In the genomic region with DNA sequence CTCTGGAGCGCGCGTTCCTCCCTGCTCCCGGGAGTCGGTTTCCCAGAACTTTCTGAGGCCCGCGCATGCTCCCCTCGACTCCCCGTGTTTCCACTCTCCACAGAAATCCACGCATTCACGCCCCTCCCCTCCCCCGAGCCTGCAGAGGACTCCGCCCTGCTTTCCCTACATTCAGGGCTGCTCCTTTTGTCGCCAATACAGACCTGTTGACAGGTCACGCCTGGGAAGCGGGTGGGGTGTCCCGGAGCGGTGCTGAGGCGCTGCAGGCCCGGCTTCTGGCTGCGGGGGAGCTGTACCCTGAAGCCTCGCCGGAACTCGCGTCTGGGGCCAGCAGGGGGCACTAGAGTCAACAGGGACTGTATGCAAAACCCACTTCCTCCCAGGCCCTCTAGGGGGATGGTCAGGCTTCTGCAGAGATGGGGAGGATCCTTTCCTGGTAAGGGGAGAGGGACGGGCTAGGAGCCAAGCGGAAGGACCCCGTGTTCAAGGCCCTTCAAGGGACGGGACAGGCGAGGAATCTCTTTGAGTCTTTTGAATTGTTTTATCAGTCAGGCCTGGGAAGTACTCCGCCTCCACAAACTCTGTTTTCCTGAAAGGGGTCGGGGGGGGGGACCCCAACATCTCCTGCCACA, we compare ENCODE assay signal across 8 cellular contexts. TPM values are rescaled to one million over a fixed set of nuclear protein-coding genes. Genes with fewer than 3 reads are reported as not detected.
DNase-seq lines count a peak whose midpoint lies in the region; ATAC-seq and TF ChIP-seq lines count a peak whose summit lies in the region.

A gene with protein sequence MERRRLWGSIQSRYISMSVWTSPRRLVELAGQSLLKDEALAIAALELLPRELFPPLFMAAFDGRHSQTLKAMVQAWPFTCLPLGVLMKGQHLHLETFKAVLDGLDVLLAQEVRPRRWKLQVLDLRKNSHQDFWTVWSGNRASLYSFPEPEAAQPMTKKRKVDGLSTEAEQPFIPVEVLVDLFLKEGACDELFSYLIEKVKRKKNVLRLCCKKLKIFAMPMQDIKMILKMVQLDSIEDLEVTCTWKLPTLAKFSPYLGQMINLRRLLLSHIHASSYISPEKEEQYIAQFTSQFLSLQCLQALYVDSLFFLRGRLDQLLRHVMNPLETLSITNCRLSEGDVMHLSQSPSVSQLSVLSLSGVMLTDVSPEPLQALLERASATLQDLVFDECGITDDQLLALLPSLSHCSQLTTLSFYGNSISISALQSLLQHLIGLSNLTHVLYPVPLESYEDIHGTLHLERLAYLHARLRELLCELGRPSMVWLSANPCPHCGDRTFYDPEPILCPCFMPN (minus strand): TSS at position 294 of the 632 bp plus-strand sequence. CDS start 2,433 bp downstream, outside the sequence.

- H3K27me3 ChIP-seq in PC-9 (ENCODE audit: insufficient read depth, low read depth) (no peaks in the 10 kb centered on the region), smooth muscle cell (ENCODE audit: low read depth) (peaks cover 3% of the 10 kb centered on the region)

- POLR2A ChIA-PET in PC-9 (lab: Charles Lee; ENCODE audit: unreplicated experiment), result no interaction called here

- no peak within 1 kb of the TSS for H3K4me2 ChIP-seq in PC-9
- no peak within 1 kb of the TSS for H3K4me2 ChIP-seq in smooth muscle cell

- H3K9me3 ChIP-seq in PC-9 (ENCODE audit: insufficient read depth, low read depth), result no peaks in the 10 kb centered on the region
- no peaks in the 10 kb centered on the region for H3K9me3 ChIP-seq in smooth muscle cell (replicated peaks; ENCODE audit: low read depth)

- ATAC-seq in HG03045 (IDR thresholded peaks at IDR 0.05; ENCODE audit: unreplicated experiment) (no peak), HG02938 (IDR thresholded peaks at IDR 0.05; ENCODE audit: unreplicated experiment) (no peak)

- H3K27ac ChIP-seq in PC-9 (no peak within 1 kb of the TSS), smooth muscle cell (ENCODE audit: low read depth) (no peak within 1 kb of the TSS)

- no peaks in the 10 kb centered on the region for H3K4me1 ChIP-seq in PC-9 (replicated peaks; ENCODE audit: insufficient read depth)
- H3K4me1 ChIP-seq in smooth muscle cell (ENCODE audit: low read depth), result no peaks in the 10 kb centered on the region

- no peak within 1 kb of the TSS for H2AFZ ChIP-seq in PC-9
- no peak within 1 kb of the TSS for H2AFZ ChIP-seq in smooth muscle cell (ENCODE audit: low read depth)

- intact Hi-C loops in PC-9 (cut with micrococcal nuclease; ENCODE audit: unreplicated experiment), result no loop called here

- no peaks in the 10 kb centered on the region for H3K36me3 ChIP-seq in PC-9 (ENCODE audit: low read depth)
- H3K36me3 ChIP-seq in smooth muscle cell (ENCODE audit: low read depth), result no peaks in the 10 kb centered on the region

- BruUV-seq in PC-9 (replicated peaks; lab: Mats Ljungman, UMichigan), result no TSS peak

- H3K79me2 ChIP-seq in PC-9 (ENCODE audit: low read depth) (no peaks in the 10 kb centered on the region), smooth muscle cell (ENCODE audit: low read depth) (no peaks in the 10 kb centered on the region)

- no peak within 1 kb of the TSS for H3K4me3 ChIP-seq in PC-9
- H3K4me3 ChIP-seq in smooth muscle cell, result no peak within 1 kb of the TSS

- CTCF ChIA-PET in PC-9 (lab: Charles Lee), result interaction anchor here (0.7 kb wide), 1 partner anchor 184 kb away, joined by 5 read pairs; no protein-coding TSS in a partner anchor

- peak; percentile 60 for TF ChIP-seq CTCF in PC-9 (conservative IDR thresholded peaks at IDR 0.05)
- TF ChIP-seq CTCF in smooth muscle cell (IDR thresholded peaks at IDR 0.05; ENCODE audit: borderline replicate concordance, insufficient read depth, poor library complexity, severe bottlenecking), result peak; percentile 39

- H4K20me1 ChIP-seq in PC-9 (ENCODE audit: insufficient read depth), result no peaks in the 10 kb centered on the region
- H4K20me1 ChIP-seq in smooth muscle cell (ENCODE audit: low read depth), result no peaks in the 10 kb centered on the region

- H3K9ac ChIP-seq in smooth muscle cell (ENCODE audit: low read depth), result no peak within 1 kb of the TSS

- DNase-seq in DMS114 treated with DMSO at 0.1 percent for 48 hours (lab: John Stamatoyannopoulos, UW; ENCODE audit: unreplicated experiment), result peak; percentile 73
- DNase-seq in KBM-7, result peak; percentile 97
- peak in 1 of 2 experiments; percentile 15 for DNase-seq in PC-9
- peak; percentile 55 for DNase-seq in activated T-cell treated with anti-CD3 and anti-CD28 coated beads for 1 hour (ENCODE audit: low read depth)
- DNase-seq in glomerular visceral epithelial cell (ENCODE audit: extremely low spot score), result peak; percentile 52
- DNase-seq in smooth muscle cell (lab: John Stamatoyannopoulos, UW; ENCODE audit: unreplicated experiment), result no peak

- in situ Hi-C loops in KBM-7 (cut with MboI; ENCODE audit: low pct_unique_long_range_greater_than_20kb, low sequenced_read_pairs), result loop anchor here (25.0 kb wide), 1 partner anchor 97 kb away; no protein-coding TSS in a partner anchor

- 59% methylated on average over 24 of the region's 32 CpGs for WGBS in smooth muscle cell (ENCODE audit: low lambda C conversion rate)

- H3K9me2 ChIP-seq in PC-9 (ENCODE audit: insufficient read depth), result no peaks in the 10 kb centered on the region

- no peaks in the 10 kb centered on the region for H3F3A ChIP-seq in PC-9 (ENCODE audit: insufficient read depth, low read depth)
- H3F3A ChIP-seq in smooth muscle cell (ENCODE audit: low read depth), result no peaks in the 10 kb centered on the region

RNA-seq across cellular contexts. Expression of the gene that starts here (rescaled TPM):
- total RNA-seq in PC-9 (2021) (not detected in 2 replicates), smooth muscle cell (not detected in 2 replicates)
- not detected in 2 replicates for polyA plus RNA-seq in smooth muscle cell
